ENCODE assay signal across 1 cellular context in the genomic region with DNA sequence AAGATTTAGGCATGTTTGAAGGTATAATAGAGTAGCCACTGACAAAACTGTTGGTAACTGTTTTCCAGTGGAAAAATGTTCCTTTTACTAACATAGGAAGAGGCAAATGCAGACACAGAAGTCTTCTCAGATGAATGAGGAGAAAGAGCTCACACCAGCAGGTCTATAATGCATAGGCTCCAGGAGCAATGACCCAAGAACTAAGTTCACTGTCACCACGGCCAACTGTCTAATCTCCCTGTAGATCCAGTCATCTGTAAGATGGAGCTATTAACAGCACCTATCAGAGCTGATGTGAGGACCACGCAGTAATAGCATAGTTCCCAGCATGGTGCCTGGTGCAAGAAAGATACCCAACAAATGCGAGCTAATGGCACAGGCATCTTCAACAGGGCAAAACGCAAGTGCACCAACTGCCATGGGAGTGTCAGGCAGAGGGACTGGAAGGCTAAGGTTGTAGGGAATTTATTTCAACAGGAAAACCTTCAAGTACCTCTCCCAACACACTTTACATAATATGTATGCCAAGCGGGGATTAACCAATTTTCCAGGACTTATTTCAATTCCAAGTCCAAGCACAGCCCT.
TF ChIP-seq lines count a peak whose summit lies in the region.

No MANE protein-coding gene starts in this region.

TF ChIP-seq in HepG2, 621 proteins besides CTCF, POLR2A, EP300 and RAD21:
- TF ChIP-seq RBM22 (optimal IDR thresholded peaks at IDR 0.05; ENCODE audit: low read length) = peak; percentile 58
- TF ChIP-seq ZKSCAN8 (CRISPR knock-in tag; IDR thresholded peaks at IDR 0.05; ENCODE audit: borderline replicate concordance) = no peak
